ENCODE assay signal across 26 cellular contexts in genomic region chr5:162837161-162837560, GRCh38.
"Had no signal": no experiment of that assay in that cellular context is flagged by ENCODE, and none has a peak within 500 bp of the region (broad histone marks: within the 10 kb centered on the region; RNA-seq: fewer than 3 reads in every experiment).

No MANE protein-coding gene starts in this region.

- H3K9ac ChIP-seq: neural progenitor cell, parathyroid adenoma had no signal

- H3K36me3 ChIP-seq: gastroesophageal sphincter, heart left ventricle, left lung, neural progenitor cell, prostate gland, right atrium auricular region, sigmoid colon, spleen, thoracic aorta, tibial nerve, upper lobe of left lung had no signal

- H3K4me2 ChIP-seq: hepatocyte, neural progenitor cell had no signal

- H3K4me1 ChIP-seq: foreskin keratinocyte, gastroesophageal sphincter, heart left ventricle, left lung, neural progenitor cell, parathyroid adenoma, prostate gland, right atrium auricular region, sigmoid colon, spleen, tibial nerve, upper lobe of left lung had no signal

- ATAC-seq: foreskin keratinocyte; gastroesophageal sphincter; heart left ventricle; left cardiac atrium; left lung; mucosa of descending colon; natural killer cell treated with Interleukin-12 subunit alpha and Interleukin-12 subunit beta and Interleukin-15 and Interleukin-18, amount 100 ng/mL, for 72 hours; stimulated activated memory B cell treated with anti-CD40 and anti-IgM and Interleukin-4, amounts not matched to agents 10 μg/mL and 1 μg/mL and 100 μg/mL, for 72 hours; stimulated activated naive CD8-positive, alpha-beta T cell treated with anti-CD3 and anti-CD28 coated beads, Interleukin-15, Interleukin-2, amounts not matched to agents 100 U/mL and 50 U/mL, for 24 hours had no signal

- H3K79me2 ChIP-seq: hepatocyte, parathyroid adenoma had no signal

- H3K4me3 ChIP-seq: coronary artery, gastroesophageal sphincter, heart left ventricle, hepatocyte, left lung, mucosa of descending colon, neural progenitor cell, prostate gland, right atrium auricular region, sigmoid colon, skin epidermis, spleen, thoracic aorta, tibial nerve, upper lobe of left lung had no signal

- H2AFZ ChIP-seq: hepatocyte, neural progenitor cell, parathyroid adenoma had no signal

- DNase-seq: effector CD4-positive, alpha-beta T cell; foreskin keratinocyte; heart left ventricle; left cardiac atrium; left lung; mesenchymal stem cell; mucosa of descending colon; naive B cell; sigmoid colon; spleen; stimulated activated CD4-positive, alpha-beta T cell treated with anti-CD3 and anti-CD28 coated beads, Interleukin-4, amount 100 ng/mL, for 4 hours; stimulated activated naive CD8-positive, alpha-beta T cell treated with anti-CD3 and anti-CD28 coated beads, Interleukin-15, Interleukin-2, amounts not matched to agents 100 U/mL and 50 U/mL, for 24 hours; substantia nigra; upper lobe of left lung had no signal

- H3K27me3 ChIP-seq: foreskin keratinocyte, gastroesophageal sphincter, heart left ventricle, hepatocyte, left lung, neural progenitor cell, right atrium auricular region, sigmoid colon, spleen, tibial nerve, upper lobe of left lung had no signal

- H3K27ac ChIP-seq: coronary artery, foreskin keratinocyte, gastroesophageal sphincter, heart left ventricle, hepatocyte, left lung, neural progenitor cell, parathyroid adenoma, prostate gland, right atrium auricular region, sigmoid colon, skin epidermis, spleen, thoracic aorta, tibial nerve, upper lobe of left lung had no signal

- H3K9me3 ChIP-seq: gastroesophageal sphincter, mucosa of descending colon, prostate gland, right atrium auricular region, thoracic aorta, tibial nerve, upper lobe of left lung had no signal
